ENCODE assay signal across 1 cellular context in the genomic region with DNA sequence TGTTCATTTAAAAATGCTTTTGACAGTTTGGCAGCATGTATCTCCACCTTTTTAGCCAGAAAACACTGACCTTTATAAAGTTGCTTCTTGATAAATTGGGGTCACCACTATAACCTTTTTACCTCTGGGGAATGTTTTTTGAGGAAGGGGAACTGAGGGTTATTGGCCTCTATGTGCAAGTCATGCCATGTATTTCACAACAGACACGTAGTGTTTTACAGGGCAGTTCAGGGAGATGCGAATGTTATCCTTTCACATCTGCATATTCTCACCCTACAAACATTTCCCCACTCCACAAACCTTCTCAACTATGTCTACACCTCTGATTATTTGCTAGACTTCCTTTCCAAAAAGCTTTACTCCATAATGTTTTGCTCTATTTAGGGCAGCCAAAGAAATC.
TF ChIP-seq lines count a peak whose summit lies in the region.

No MANE protein-coding gene starts in this region.

TF ChIP-seq in HepG2, 621 proteins besides CTCF, POLR2A, EP300 and RAD21 (continued from another document):
- TF ChIP-seq, protein P1, sequence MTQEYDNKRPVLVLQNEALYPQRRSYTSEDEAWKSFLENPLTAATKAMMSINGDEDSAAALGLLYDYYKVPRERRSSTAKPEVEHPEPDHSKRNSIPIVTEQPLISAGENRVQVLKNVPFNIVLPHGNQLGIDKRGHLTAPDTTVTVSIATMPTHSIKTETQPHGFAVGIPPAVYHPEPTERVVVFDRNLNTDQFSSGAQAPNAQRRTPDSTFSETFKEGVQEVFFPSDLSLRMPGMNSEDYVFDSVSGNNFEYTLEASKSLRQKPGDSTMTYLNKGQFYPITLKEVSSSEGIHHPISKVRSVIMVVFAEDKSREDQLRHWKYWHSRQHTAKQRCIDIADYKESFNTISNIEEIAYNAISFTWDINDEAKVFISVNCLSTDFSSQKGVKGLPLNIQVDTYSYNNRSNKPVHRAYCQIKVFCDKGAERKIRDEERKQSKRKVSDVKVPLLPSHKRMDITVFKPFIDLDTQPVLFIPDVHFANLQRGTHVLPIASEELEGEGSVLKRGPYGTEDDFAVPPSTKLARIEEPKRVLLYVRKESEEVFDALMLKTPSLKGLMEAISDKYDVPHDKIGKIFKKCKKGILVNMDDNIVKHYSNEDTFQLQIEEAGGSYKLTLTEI (CRISPR knock-in tag; conservative IDR thresholded peaks at IDR 0.05) = no peak
- TF ChIP-seq, protein P2, sequence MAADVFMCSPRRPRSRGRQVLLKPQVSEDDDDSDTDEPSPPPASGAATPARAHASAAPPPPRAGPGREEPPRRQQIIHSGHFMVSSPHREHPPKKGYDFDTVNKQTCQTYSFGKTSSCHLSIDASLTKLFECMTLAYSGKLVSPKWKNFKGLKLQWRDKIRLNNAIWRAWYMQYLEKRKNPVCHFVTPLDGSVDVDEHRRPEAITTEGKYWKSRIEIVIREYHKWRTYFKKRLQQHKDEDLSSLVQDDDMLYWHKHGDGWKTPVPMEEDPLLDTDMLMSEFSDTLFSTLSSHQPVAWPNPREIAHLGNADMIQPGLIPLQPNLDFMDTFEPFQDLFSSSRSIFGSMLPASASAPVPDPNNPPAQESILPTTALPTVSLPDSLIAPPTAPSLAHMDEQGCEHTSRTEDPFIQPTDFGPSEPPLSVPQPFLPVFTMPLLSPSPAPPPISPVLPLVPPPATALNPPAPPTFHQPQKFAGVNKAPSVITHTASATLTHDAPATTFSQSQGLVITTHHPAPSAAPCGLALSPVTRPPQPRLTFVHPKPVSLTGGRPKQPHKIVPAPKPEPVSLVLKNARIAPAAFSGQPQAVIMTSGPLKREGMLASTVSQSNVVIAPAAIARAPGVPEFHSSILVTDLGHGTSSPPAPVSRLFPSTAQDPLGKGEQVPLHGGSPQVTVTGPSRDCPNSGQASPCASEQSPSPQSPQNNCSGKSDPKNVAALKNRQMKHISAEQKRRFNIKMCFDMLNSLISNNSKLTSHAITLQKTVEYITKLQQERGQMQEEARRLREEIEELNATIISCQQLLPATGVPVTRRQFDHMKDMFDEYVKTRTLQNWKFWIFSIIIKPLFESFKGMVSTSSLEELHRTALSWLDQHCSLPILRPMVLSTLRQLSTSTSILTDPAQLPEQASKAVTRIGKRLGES (CRISPR knock-in tag; IDR thresholded peaks at IDR 0.05; ENCODE audit: borderline replicate concordance) = no peak
- no peak for TF ChIP-seq MAZ (IDR thresholded peaks at IDR 0.05; ENCODE audit: borderline replicate concordance, low read depth, low read length)
- TF ChIP-seq MAZ (CRISPR knock-in tag; IDR thresholded peaks at IDR 0.05; ENCODE audit: low read depth) = no peak
